Comparison of ENCODE assay signal across 8 cellular contexts in the genomic region with DNA sequence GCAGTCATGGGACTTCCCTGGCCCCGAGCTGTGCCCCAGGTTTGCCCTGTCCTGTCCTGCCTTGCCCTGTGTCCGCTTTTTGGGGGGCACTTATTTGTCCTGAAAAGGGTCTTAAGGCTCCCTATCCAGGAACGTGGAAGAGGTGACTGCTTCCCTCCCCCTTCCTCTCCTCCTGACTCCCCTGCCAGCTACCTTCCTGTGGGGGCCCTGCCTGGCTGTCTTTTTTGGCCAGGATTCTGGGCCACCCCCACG. TPM values are rescaled to one million over a fixed set of nuclear protein-coding genes. Genes with fewer than 3 reads are reported as not detected.
DNase-seq lines count a peak whose midpoint lies in the region; FAIRE-seq and TF ChIP-seq lines count a peak whose summit lies in the region.

No MANE protein-coding gene starts in this region.

- DNase-seq in activated T-cell treated with anti-CD3 and anti-CD28 coated beads, Interleukin-2, amount 50 U/mL, for 1 hour = peak; percentile 41
- no peak for DNase-seq in activated T-cell treated with anti-CD3 and anti-CD28 coated beads, Interleukin-2, amount 50 U/mL, for 48 hours
- no peak for DNase-seq in adipocyte (ENCODE audit: low read depth)
- no peak for DNase-seq in kidney
- no peak for DNase-seq in HCEC 1CT
- DNase-seq in Kasumi-1 (lab: John Stamatoyannopoulos, UW) = no peak
- no peak for DNase-seq in SIG-M5 treated with dmso at 0.1 percent for 504 hours (lab: John Stamatoyannopoulos, UW; ENCODE audit: unreplicated experiment)

- no peaks in the 10 kb centered on the region for H3K27me3 ChIP-seq in adipocyte (replicated peaks; ENCODE audit: control insufficient read depth, insufficient read depth, low read length)
- H3K27me3 ChIP-seq in thymus (ENCODE audit: control insufficient read depth, insufficient read depth) = peaks cover 23% of the 10 kb centered on the region

- H3K9ac ChIP-seq in adipocyte (ENCODE audit: low read length) = peak overlapping the region; percentile 97
- H3K9ac ChIP-seq in kidney (ENCODE audit: low read length in 2 of 2) = peak overlapping the region; percentile 87 to 99

- WGBS in thymus = 5% methylated on average over 4 of the region's 4 CpGs

- TF ChIP-seq CTCF in kidney (IDR thresholded peaks at IDR 0.05; ENCODE audit: borderline replicate concordance, extremely low read depth, insufficient read depth) = no peak

- intact Hi-C loops in kidney (cut with DNase I) = loop anchor here (5.0 kb wide), 1 partner anchor 61 kb away; no protein-coding TSS in a partner anchor

- H3K36me3 ChIP-seq in adipocyte (ENCODE audit: control insufficient read depth, insufficient read depth, low read length, severe bottlenecking) = no peaks in the 10 kb centered on the region
- H3K36me3 ChIP-seq in kidney (ENCODE audit: control insufficient read depth in 1 of 2, insufficient read depth in 2 of 2, low read length in 2 of 2) = no peaks in the 10 kb centered on the region
- H3K36me3 ChIP-seq in thymus (ENCODE audit: control insufficient read depth, insufficient read depth) = no peaks in the 10 kb centered on the region

- FAIRE-seq in kidney (lab: Jason Lieb, UNC) = no peak

- H3K27ac ChIP-seq in kidney (ENCODE audit: low read depth in 2 of 2, low read length in 2 of 2) (peak overlapping the region; percentile 98 to 100), thymus (ENCODE audit: low read depth) (peak overlapping the region; percentile 98)

- H3K4me1 ChIP-seq in adipocyte (ENCODE audit: control insufficient read depth, insufficient read depth, low read length) (peaks cover 42% of the 10 kb centered on the region), kidney (ENCODE audit: control insufficient read depth in 1 of 2, insufficient read depth in 1 of 2, low read depth in 1 of 2, low read length in 2 of 2) (peaks cover 26 to 29% of the 10 kb centered on the region in 2 donors), thymus (ENCODE audit: control insufficient read depth, insufficient read depth, low read length) (peaks cover 30% of the 10 kb centered on the region)

- peak overlapping the region; percentile 71 for H3K4me3 ChIP-seq in adipocyte (ENCODE audit: low read length)
- peak overlapping the region; percentile 40 to 85 for H3K4me3 ChIP-seq in kidney (ENCODE audit: low read length in 2 of 2)
- peak overlapping the region; percentile 64 for H3K4me3 ChIP-seq in thymus (ENCODE audit: low read length)

- H3K9me3 ChIP-seq in adipocyte (ENCODE audit: control insufficient read depth, low read length) (no peaks in the 10 kb centered on the region), kidney (ENCODE audit: control insufficient read depth in 1 of 2, low read length in 2 of 2) (no peaks in the 10 kb centered on the region), thymus (ENCODE audit: control insufficient read depth) (no peaks in the 10 kb centered on the region)

RNA-seq across cellular contexts. Expression of gene KLF9, which starts 6.5 kb away (rescaled TPM):
- 100 TPM for total RNA-seq in kidney
- polyA plus RNA-seq in kidney (ENCODE audit: insufficient read depth, low read depth, low replicate concordance) (23.5 TPM), thymus (35.3 TPM)
